Comparison of ENCODE assay signal across 3 cellular contexts in genomic region chr4:25928956-25929336, GRCh38.
TF ChIP-seq lines count a peak whose summit lies in the region.

No MANE protein-coding gene starts in this region.

TF ChIP-seq in IMR-90, 13 proteins besides CTCF, POLR2A, EP300 and RAD21:
- no peak for TF ChIP-seq FOS (IDR thresholded peaks at IDR 0.05; ENCODE audit: low read depth, low read length)
- no peak for TF ChIP-seq MAFK (IDR thresholded peaks at IDR 0.05; ENCODE audit: low read depth, low read length)
- no peak for TF ChIP-seq SMC3 (IDR thresholded peaks at IDR 0.05; ENCODE audit: low read depth, low read length)
- TF ChIP-seq RFX5 (IDR thresholded peaks at IDR 0.05; ENCODE audit: low read depth, low read length), result no peak
- TF ChIP-seq, protein P1, sequence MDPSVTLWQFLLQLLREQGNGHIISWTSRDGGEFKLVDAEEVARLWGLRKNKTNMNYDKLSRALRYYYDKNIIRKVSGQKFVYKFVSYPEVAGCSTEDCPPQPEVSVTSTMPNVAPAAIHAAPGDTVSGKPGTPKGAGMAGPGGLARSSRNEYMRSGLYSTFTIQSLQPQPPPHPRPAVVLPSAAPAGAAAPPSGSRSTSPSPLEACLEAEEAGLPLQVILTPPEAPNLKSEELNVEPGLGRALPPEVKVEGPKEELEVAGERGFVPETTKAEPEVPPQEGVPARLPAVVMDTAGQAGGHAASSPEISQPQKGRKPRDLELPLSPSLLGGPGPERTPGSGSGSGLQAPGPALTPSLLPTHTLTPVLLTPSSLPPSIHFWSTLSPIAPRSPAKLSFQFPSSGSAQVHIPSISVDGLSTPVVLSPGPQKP (IDR thresholded peaks at IDR 0.05; ENCODE audit: borderline replicate concordance, low read depth, low read length), result no peak
- TF ChIP-seq CHD1 (IDR thresholded peaks at IDR 0.05; ENCODE audit: low read depth, low read length), result no peak
- no peak for TF ChIP-seq RCOR1 (IDR thresholded peaks at IDR 0.05; ENCODE audit: insufficient replicate concordance, low read length)
- no peak for TF ChIP-seq CEBPB (IDR thresholded peaks at IDR 0.05; ENCODE audit: low read depth, low read length)
- TF ChIP-seq MAZ (IDR thresholded peaks at IDR 0.05; ENCODE audit: borderline replicate concordance, low read depth, low read length), result no peak
- TF ChIP-seq MXI1 (IDR thresholded peaks at IDR 0.05; ENCODE audit: borderline replicate concordance, low read depth, low read length), result no peak
- TF ChIP-seq USF2 (IDR thresholded peaks at IDR 0.05; ENCODE audit: low read depth, low read length), result no peak
- no peak for TF ChIP-seq BHLHE40 (IDR thresholded peaks at IDR 0.05; ENCODE audit: low read depth, low read length)
- no peak for TF ChIP-seq NFE2L2 (IDR thresholded peaks at IDR 0.05; ENCODE audit: low read depth, low read length)

TF ChIP-seq in WTC11, 78 proteins besides CTCF, POLR2A, EP300 and RAD21:
- TF ChIP-seq, protein P2, sequence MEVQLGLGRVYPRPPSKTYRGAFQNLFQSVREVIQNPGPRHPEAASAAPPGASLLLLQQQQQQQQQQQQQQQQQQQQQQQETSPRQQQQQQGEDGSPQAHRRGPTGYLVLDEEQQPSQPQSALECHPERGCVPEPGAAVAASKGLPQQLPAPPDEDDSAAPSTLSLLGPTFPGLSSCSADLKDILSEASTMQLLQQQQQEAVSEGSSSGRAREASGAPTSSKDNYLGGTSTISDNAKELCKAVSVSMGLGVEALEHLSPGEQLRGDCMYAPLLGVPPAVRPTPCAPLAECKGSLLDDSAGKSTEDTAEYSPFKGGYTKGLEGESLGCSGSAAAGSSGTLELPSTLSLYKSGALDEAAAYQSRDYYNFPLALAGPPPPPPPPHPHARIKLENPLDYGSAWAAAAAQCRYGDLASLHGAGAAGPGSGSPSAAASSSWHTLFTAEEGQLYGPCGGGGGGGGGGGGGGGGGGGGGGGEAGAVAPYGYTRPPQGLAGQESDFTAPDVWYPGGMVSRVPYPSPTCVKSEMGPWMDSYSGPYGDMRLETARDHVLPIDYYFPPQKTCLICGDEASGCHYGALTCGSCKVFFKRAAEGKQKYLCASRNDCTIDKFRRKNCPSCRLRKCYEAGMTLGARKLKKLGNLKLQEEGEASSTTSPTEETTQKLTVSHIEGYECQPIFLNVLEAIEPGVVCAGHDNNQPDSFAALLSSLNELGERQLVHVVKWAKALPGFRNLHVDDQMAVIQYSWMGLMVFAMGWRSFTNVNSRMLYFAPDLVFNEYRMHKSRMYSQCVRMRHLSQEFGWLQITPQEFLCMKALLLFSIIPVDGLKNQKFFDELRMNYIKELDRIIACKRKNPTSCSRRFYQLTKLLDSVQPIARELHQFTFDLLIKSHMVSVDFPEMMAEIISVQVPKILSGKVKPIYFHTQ (CRISPR knock-in tag; IDR thresholded peaks at IDR 0.05), result no peak
- TF ChIP-seq PRRX2 (CRISPR knock-in tag; IDR thresholded peaks at IDR 0.05) (no peak), USF2 (CRISPR knock-in tag; IDR thresholded peaks at IDR 0.05) (no peak), ATF2 (CRISPR knock-in tag; IDR thresholded peaks at IDR 0.05; ENCODE audit: borderline replicate concordance, low read depth) (no peak), ZNF138 (CRISPR knock-in tag; conservative IDR thresholded peaks at IDR 0.05) (no peak), NR1H2 (CRISPR knock-in tag; IDR thresholded peaks at IDR 0.05) (no peak), NR2C2 (CRISPR knock-in tag; IDR thresholded peaks at IDR 0.05) (no peak), ATF1 (CRISPR knock-in tag; IDR thresholded peaks at IDR 0.05) (no peak), JAZF1 (CRISPR knock-in tag; IDR thresholded peaks at IDR 0.05) (no peak), E2F1 (CRISPR knock-in tag; IDR thresholded peaks at IDR 0.05) (no peak), NFE2L1 (CRISPR knock-in tag; IDR thresholded peaks at IDR 0.05) (no peak), ETV6 (CRISPR knock-in tag; IDR thresholded peaks at IDR 0.05) (no peak)

TF ChIP-seq in GM12891, 5 proteins besides CTCF, POLR2A, EP300 and RAD21:
- TF ChIP-seq TAF1 (IDR thresholded peaks at IDR 0.05; ENCODE audit: low read depth, low read length), result no peak
- TF ChIP-seq POLR2AphosphoS5 (IDR thresholded peaks at IDR 0.05; ENCODE audit: low read depth, low read length), result no peak
- TF ChIP-seq POU2F2 (IDR thresholded peaks at IDR 0.05; ENCODE audit: low read depth, low read length), result no peak
- no peak for TF ChIP-seq SPI1 (IDR thresholded peaks at IDR 0.05; ENCODE audit: low read depth, low read length)
- TF ChIP-seq PAX5 (IDR thresholded peaks at IDR 0.05; ENCODE audit: insufficient read depth, low read length, severe bottlenecking), result no peak
